24 cellular contexts compared by ENCODE assay signal in genomic region chr12:3251691-3252090, GRCh38.
DNase-seq lines count a peak whose midpoint lies in the region; ATAC-seq and TF ChIP-seq lines count a peak whose summit lies in the region.
"Had no signal": no experiment of that assay in that cellular context is flagged by ENCODE, and none has a peak within 500 bp of the region (broad histone marks: within the 10 kb centered on the region; RNA-seq: fewer than 3 reads in every experiment).

No MANE protein-coding gene starts in this region.

- TF ChIP-seq EP300 in sigmoid colon (IDR thresholded peaks at IDR 0.05): no peak

- no peak for DNase-seq in A673 (ENCODE audit: low spot score)
- DNase-seq in ascending aorta (ENCODE audit: low spot score in 2 of 2): no peak
- DNase-seq in left ventricle myocardium inferior: peak; percentile 71
- peak; percentile 81 for DNase-seq in sigmoid colon
- no peak for DNase-seq in stimulated activated naive CD8-positive, alpha-beta T cell treated with anti-CD3 and anti-CD28 coated beads, Interleukin-15, amount 100 ng/mL, for 72 hours
- DNase-seq in GM10266 (ENCODE audit: extremely low spot score): no peak
- no peak for DNase-seq in NCI-H510A (lab: John Stamatoyannopoulos, UW)
- DNase-seq: activated CD4-positive, alpha-beta T cell treated with anti-CD3 and anti-CD28 coated beads, Interleukin-2, amount 10 ng/mL, durations not matched to agents 24 days and 14 days; activated CD8-positive, alpha-beta memory T cell treated with anti-CD3 and anti-CD28 coated beads, Interleukin-2, amount 10 ng/mL, durations not matched to agents 7 days and 5 days; BE2C; Caco-2; effector CD4-positive, alpha-beta T cell; kidney glomerular epithelial cell; mesenchymal stem cell; naive thymus-derived CD8-positive, alpha-beta T cell; NCI-H1048; NCI-H2029 treated with DMSO at 0.1 percent for 48 hours; NK-92 treated with Interleukin-12 subunit alpha and Interleukin-12 subunit beta, amount 100 ng/mL, for 24 hours; T-helper 17 cell had no signal

- H3K27me3 Mint-ChIP-seq in stimulated activated naive CD8-positive, alpha-beta T cell treated with anti-CD3 and anti-CD28 coated beads, Interleukin-15, amount 100 ng/mL, for 72 hours: peaks cover 19% of the 10 kb centered on the region

- H3K27me3 ChIP-seq in A673 (replicated peaks; ENCODE audit: insufficient read depth, low read depth, low read length, poor library complexity) (no peaks in the 10 kb centered on the region), ascending aorta (no peaks in the 10 kb centered on the region), left ventricle myocardium inferior (ENCODE audit: low read depth) (no peaks in the 10 kb centered on the region), sigmoid colon (no peaks in the 10 kb centered on the region)
- H3K27me3 ChIP-seq: BE2C had no signal

- no peak overlapping the region for H3K4me3 Mint-ChIP-seq in stimulated activated naive CD8-positive, alpha-beta T cell treated with anti-CD3 and anti-CD28 coated beads, Interleukin-15, amount 100 ng/mL, for 72 hours
- H3K4me3 Mint-ChIP-seq: activated CD4-positive, alpha-beta T cell treated with anti-CD3 and anti-CD28 coated beads, Interleukin-2, amount 10 ng/mL, durations not matched to agents 24 days and 14 days; activated CD8-positive, alpha-beta memory T cell treated with anti-CD3 and anti-CD28 coated beads, Interleukin-2, amount 10 ng/mL, durations not matched to agents 7 days and 5 days; activated T-helper 1 cell treated with anti-CD3 and anti-CD28 coated beads, Interleukin-12 subunit alpha, Interleukin-12 subunit beta, Interleukin-2, Interleukin-4 antibody, amounts not matched to agents 30 ng/mL and 10 ng/mL and 1 ng/mL, durations not matched to agents 14 hours and 24 hours and 36 hours; naive thymus-derived CD8-positive, alpha-beta T cell; T-helper 17 cell had no signal

- TF ChIP-seq CTCF in A673 (conservative IDR thresholded peaks at IDR 0.05; ENCODE audit: low read depth, low read length) (no peak), ascending aorta (IDR thresholded peaks at IDR 0.05) (no peak), left ventricle myocardium inferior (IDR thresholded peaks at IDR 0.05; ENCODE audit: borderline replicate concordance) (no peak), sigmoid colon (IDR thresholded peaks at IDR 0.05) (no peak), GM10266 (IDR thresholded peaks at IDR 0.05; ENCODE audit: control insufficient read depth, insufficient read depth, low read depth, missing control alignments) (no peak)

- no TSS peak for BruUV-seq in A673 (replicated peaks; lab: Mats Ljungman, UMichigan)

- no peaks in the 10 kb centered on the region for H3K36me3 ChIP-seq in A673 (ENCODE audit: insufficient read depth, low read length, poor library complexity, severe bottlenecking)
- no peaks in the 10 kb centered on the region for H3K36me3 ChIP-seq in ascending aorta
- H3K36me3 ChIP-seq in left ventricle myocardium inferior: no peaks in the 10 kb centered on the region
- H3K36me3 ChIP-seq in sigmoid colon: no peaks in the 10 kb centered on the region
- H3K36me3 ChIP-seq: BE2C had no signal

- intact Hi-C loops in A673 (cut with micrococcal nuclease; ENCODE audit: unreplicated experiment): no loop called here
- intact Hi-C loops in ascending aorta (cut with DNase I): loop anchor here (2.0 to 10.0 kb wide), 2 partner anchors 175 to 357 kb away; partner anchors contain the start of genes TSPAN9 and TULP3
- intact Hi-C loops in left ventricle myocardium inferior (cut with micrococcal nuclease): no loop called here
- intact Hi-C loops in sigmoid colon (cut with DNase I): no loop called here

- H3K4me3 ChIP-seq in A673 (ENCODE audit: low read depth, low read length, poor library complexity, severe bottlenecking): no peak overlapping the region
- H3K4me3 ChIP-seq in ascending aorta: no peak overlapping the region
- H3K4me3 ChIP-seq in left ventricle myocardium inferior: peak overlapping the region; percentile 34
- H3K4me3 ChIP-seq in sigmoid colon: no peak overlapping the region

- H3K27ac Mint-ChIP-seq in stimulated activated naive CD8-positive, alpha-beta T cell treated with anti-CD3 and anti-CD28 coated beads, Interleukin-15, amount 100 ng/mL, for 72 hours: no peak overlapping the region
- H3K27ac Mint-ChIP-seq: activated CD4-positive, alpha-beta T cell treated with anti-CD3 and anti-CD28 coated beads, Interleukin-2, amount 10 ng/mL, durations not matched to agents 24 days and 14 days; activated CD8-positive, alpha-beta memory T cell treated with anti-CD3 and anti-CD28 coated beads, Interleukin-2, amount 10 ng/mL, durations not matched to agents 7 days and 5 days; activated naive CD4-positive, alpha-beta T cell treated with anti-CD3 and anti-CD28 coated beads, Interleukin-2, amount 50 U/mL, for 72 hours; activated T-helper 1 cell treated with anti-CD3 and anti-CD28 coated beads, Interleukin-12 subunit alpha, Interleukin-12 subunit beta, Interleukin-2, Interleukin-4 antibody, amounts not matched to agents 30 ng/mL and 10 ng/mL and 1 ng/mL, durations not matched to agents 14 hours and 24 hours and 36 hours; naive thymus-derived CD8-positive, alpha-beta T cell; T-helper 17 cell had no signal

- peaks cover 16% of the 10 kb centered on the region for H3K4me1 Mint-ChIP-seq in stimulated activated naive CD8-positive, alpha-beta T cell treated with anti-CD3 and anti-CD28 coated beads, Interleukin-15, amount 100 ng/mL, for 72 hours

- WGBS in sigmoid colon, 2 donors: 71 to 83% methylated on average over 7 of the region's 7 CpGs

- no peak for TF ChIP-seq POLR2A in sigmoid colon (IDR thresholded peaks at IDR 0.05)

- H3K9me3 Mint-ChIP-seq in stimulated activated naive CD8-positive, alpha-beta T cell treated with anti-CD3 and anti-CD28 coated beads, Interleukin-15, amount 100 ng/mL, for 72 hours: no peaks in the 10 kb centered on the region
- H3K9me3 Mint-ChIP-seq: activated CD4-positive, alpha-beta T cell treated with anti-CD3 and anti-CD28 coated beads, Interleukin-2, amount 10 ng/mL, durations not matched to agents 24 days and 14 days; activated naive CD4-positive, alpha-beta T cell treated with anti-CD3 and anti-CD28 coated beads, Interleukin-2, amount 50 U/mL, for 72 hours; activated T-helper 1 cell treated with anti-CD3 and anti-CD28 coated beads, Interleukin-12 subunit alpha, Interleukin-12 subunit beta, Interleukin-2, Interleukin-4 antibody, amounts not matched to agents 30 ng/mL and 10 ng/mL and 1 ng/mL, durations not matched to agents 14 hours and 24 hours and 36 hours; naive thymus-derived CD8-positive, alpha-beta T cell had no signal

- CTCF ChIA-PET in A673 (lab: Charles Lee): no interaction called here

- H3K27ac ChIP-seq in A673 (ENCODE audit: low read depth, low read length, poor library complexity, severe bottlenecking) (peak overlapping the region; percentile 44), ascending aorta (peak overlapping the region; percentile 75 to 86), left ventricle myocardium inferior (replicated peaks) (peak overlapping the region; percentile 96), sigmoid colon (peak overlapping the region; percentile 69 to 86 (median 76))
- H3K27ac ChIP-seq: parathyroid adenoma had no signal

- H3K9me3 ChIP-seq in A673 (ENCODE audit: low read depth, low read length, poor library complexity, severe bottlenecking): no peaks in the 10 kb centered on the region
- H3K9me3 ChIP-seq in ascending aorta: no peaks in the 10 kb centered on the region
- H3K9me3 ChIP-seq in left ventricle myocardium inferior (replicated peaks): no peaks in the 10 kb centered on the region
- no peaks in the 10 kb centered on the region for H3K9me3 ChIP-seq in sigmoid colon
- H3K9me3 ChIP-seq: BE2C, Caco-2 had no signal

- ATAC-seq in stimulated activated naive CD8-positive, alpha-beta T cell treated with anti-CD3 and anti-CD28 coated beads, Interleukin-15, amount 100 ng/mL, for 72 hours: no peak
- ATAC-seq in HG02623 (IDR thresholded peaks at IDR 0.05; ENCODE audit: unreplicated experiment): no peak
- ATAC-seq: activated CD8-positive, alpha-beta memory T cell treated with anti-CD3 and anti-CD28 coated beads, Interleukin-2, amount 10 ng/mL, durations not matched to agents 7 days and 5 days; activated naive CD4-positive, alpha-beta T cell treated with anti-CD3 and anti-CD28 coated beads, Interleukin-2, amount 50 U/mL, for 72 hours; naive thymus-derived CD8-positive, alpha-beta T cell; Panc1; T-helper 17 cell had no signal

- POLR2A ChIA-PET in A673 (lab: Charles Lee; ENCODE audit: low non-redundant PET): no interaction called here

- peaks cover 57% of the 10 kb centered on the region for H3K4me1 ChIP-seq in A673 (ENCODE audit: insufficient read depth, low read length, poor library complexity, severe bottlenecking)
- peaks cover 26 to 34% of the 10 kb centered on the region in 2 donors for H3K4me1 ChIP-seq in ascending aorta
- peaks cover 98% of the 10 kb centered on the region for H3K4me1 ChIP-seq in left ventricle myocardium inferior
- peaks cover 0 to 35% (median 26%) of the 10 kb centered on the region in 4 donors for H3K4me1 ChIP-seq in sigmoid colon
- H3K4me1 ChIP-seq: Caco-2, parathyroid adenoma had no signal

Comparison
In these comparisons a context has a peak if more than half of its experiments do, and no peak if none do; other contexts are left out.
1. DNase-seq: peak in left ventricle myocardium inferior (single experiment) and sigmoid colon (single experiment); none in A673 (single experiment), ascending aorta (0 of 2), stimulated activated naive CD8-positive, alpha-beta T cell treated with anti-CD3 and anti-CD28 coated beads, Interleukin-15, amount 100 ng/mL, for 72 hours (0 of 2), GM10266 (single experiment) and NCI-H510A (single experiment).
2. H3K27ac ChIP-seq: peak in every context shown above with its lines; median percentile 96 in left ventricle myocardium inferior; 80 in ascending aorta; 76 in sigmoid colon; 44 in A673.